9 cellular contexts compared by ENCODE assay signal in the genomic region with DNA sequence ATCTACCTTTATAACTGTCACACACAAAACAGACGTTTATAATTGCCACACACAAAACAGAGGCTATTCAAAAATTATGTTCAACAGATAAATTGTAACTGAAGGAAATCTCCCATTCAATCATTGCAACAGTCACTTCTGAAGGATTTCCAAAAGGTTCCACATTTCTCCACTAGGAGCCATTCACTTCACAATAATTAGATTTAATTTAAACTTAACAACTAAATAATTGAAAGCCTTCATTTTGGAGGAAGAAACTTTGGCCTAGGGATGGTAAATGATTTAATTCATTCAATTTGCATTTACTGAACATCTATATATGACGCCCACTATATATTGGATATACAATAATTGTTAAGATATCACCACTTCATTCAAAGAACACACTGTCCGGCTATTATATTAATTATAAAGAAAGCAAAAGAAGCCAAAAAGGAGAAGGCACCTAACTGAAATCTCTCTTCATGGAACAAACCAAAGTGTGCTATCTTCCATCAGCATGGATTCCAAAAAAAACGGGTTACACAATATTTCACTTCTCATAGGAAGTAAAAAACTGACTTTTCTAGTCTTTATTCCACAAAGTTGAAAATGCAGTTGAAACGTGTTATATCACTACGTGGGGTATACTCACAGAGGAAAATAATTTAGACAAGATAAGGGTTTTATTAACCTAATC. TPM values are rescaled to one million over a fixed set of nuclear protein-coding genes. Genes with fewer than 3 reads are reported as not detected.
DNase-seq lines count a peak whose midpoint lies in the region; ATAC-seq and TF ChIP-seq lines count a peak whose summit lies in the region.
"Had no signal": no experiment of that assay in that cellular context is flagged by ENCODE, and none has a peak within 500 bp of the region (broad histone marks: within the 10 kb centered on the region; RNA-seq: fewer than 3 reads in every experiment).

No MANE protein-coding gene starts in this region.

- H3K27me3 ChIP-seq in SJSA1 (replicated peaks): no peaks in the 10 kb centered on the region

- H3K27ac ChIP-seq in SJSA1: no peak overlapping the region

- H3K27ac Mint-ChIP-seq in stimulated activated naive CD8-positive, alpha-beta T cell treated with anti-CD3 and anti-CD28 coated beads, Interleukin-15, Interleukin-2, amounts not matched to agents 100 ng/mL and 50 ng/mL, for 24 hours: peak overlapping the region; percentile 97
- H3K27ac Mint-ChIP-seq in glutamatergic neuron (ENCODE audit: unreplicated experiment): no peak overlapping the region

- no peaks in the 10 kb centered on the region; the same call in 1 of the 2 replicates for H3K4me1 ChIP-seq in SJSA1 (replicated peaks)

- H3K9me3 ChIP-seq in SJSA1 (replicated peaks): no peaks in the 10 kb centered on the region

- peak; percentile 46 for TF ChIP-seq CTCF in glutamatergic neuron (IDR thresholded peaks at IDR 0.05; ENCODE audit: partially characterized antibody, unreplicated experiment)

- no peaks in the 10 kb centered on the region for H3K27me3 Mint-ChIP-seq in stimulated activated naive CD8-positive, alpha-beta T cell treated with anti-CD3 and anti-CD28 coated beads, Interleukin-15, Interleukin-2, amounts not matched to agents 100 ng/mL and 50 ng/mL, for 24 hours
- H3K27me3 Mint-ChIP-seq in glutamatergic neuron (ENCODE audit: unreplicated experiment): no peaks in the 10 kb centered on the region

- no peak for DNase-seq in stimulated activated naive CD8-positive, alpha-beta T cell treated with anti-CD3 and anti-CD28 coated beads, Interleukin-15, Interleukin-2, amounts not matched to agents 100 U/mL and 50 U/mL, for 24 hours
- DNase-seq in SJSA1 (ENCODE audit: low read depth in 1 of 2, low spot score in 2 of 2) (no peak), glutamatergic neuron (no peak)
- DNase-seq in effector CD8-positive, alpha-beta T cell (lab: John Stamatoyannopoulos, UW): no peak
- DNase-seq in effector CD4-positive, alpha-beta T cell: no peak
- DNase-seq: activated CD8-positive, alpha-beta memory T cell treated with anti-CD3 and anti-CD28 coated beads for 24 hours had no signal

- peaks cover 29% of the 10 kb centered on the region for H3K36me3 Mint-ChIP-seq in stimulated activated naive CD8-positive, alpha-beta T cell treated with anti-CD3 and anti-CD28 coated beads, Interleukin-15, Interleukin-2, amounts not matched to agents 100 ng/mL and 50 ng/mL, for 24 hours (ENCODE audit: low read depth)
- no peaks in the 10 kb centered on the region for H3K36me3 Mint-ChIP-seq in glutamatergic neuron (ENCODE audit: unreplicated experiment)

- peaks cover 21% of the 10 kb centered on the region for H3K36me3 ChIP-seq in SJSA1

- peak overlapping the region; percentile 91 for H3K4me3 Mint-ChIP-seq in stimulated activated naive CD8-positive, alpha-beta T cell treated with anti-CD3 and anti-CD28 coated beads, Interleukin-15, Interleukin-2, amounts not matched to agents 100 ng/mL and 50 ng/mL, for 24 hours
- peak overlapping the region; percentile 95 for H3K4me3 Mint-ChIP-seq in glutamatergic neuron (ENCODE audit: unreplicated experiment)

- no peaks in the 10 kb centered on the region for H3K9me3 Mint-ChIP-seq in stimulated activated naive CD8-positive, alpha-beta T cell treated with anti-CD3 and anti-CD28 coated beads, Interleukin-15, Interleukin-2, amounts not matched to agents 100 ng/mL and 50 ng/mL, for 24 hours
- H3K9me3 Mint-ChIP-seq in glutamatergic neuron (ENCODE audit: unreplicated experiment): peaks cover 4% of the 10 kb centered on the region

- TF ChIP-seq POLR2A in GM18505 (IDR thresholded peaks at IDR 0.05; ENCODE audit: borderline replicate concordance, extremely low read depth, insufficient read depth, insufficient read length): no peak

- H3K4me3 ChIP-seq in SJSA1: peak overlapping the region; percentile 62; the same call in 1 of the 2 replicates

- peaks cover 36% of the 10 kb centered on the region for H3K4me1 Mint-ChIP-seq in stimulated activated naive CD8-positive, alpha-beta T cell treated with anti-CD3 and anti-CD28 coated beads, Interleukin-15, Interleukin-2, amounts not matched to agents 100 ng/mL and 50 ng/mL, for 24 hours (ENCODE audit: low read depth)
- H3K4me1 Mint-ChIP-seq in glutamatergic neuron (ENCODE audit: low read depth, unreplicated experiment): peaks cover 10% of the 10 kb centered on the region

- ATAC-seq in stimulated activated naive CD8-positive, alpha-beta T cell treated with anti-CD3 and anti-CD28 coated beads, Interleukin-15, Interleukin-2, amounts not matched to agents 100 U/mL and 50 U/mL, for 24 hours: no peak
- ATAC-seq in GM18505 (IDR thresholded peaks at IDR 0.05; ENCODE audit: unreplicated experiment): no peak
- ATAC-seq in HG02970 (IDR thresholded peaks at IDR 0.05; ENCODE audit: low FRiP score, unreplicated experiment): no peak

RNA-seq across cellular contexts. Expression of a gene that starts 1.7 kb away (rescaled TPM):
- total RNA-seq in SJSA1 (2014; rRNA removed; shearing (Covaris generic)): 46.2 and 63.7 TPM in 2 replicates
- total RNA-seq in glutamatergic neuron (ENCODE audit: unreplicated experiment): 79.0 TPM

RNA-seq across cellular contexts. Expression of a gene that starts 47.0 kb away (rescaled TPM):
- 0.05 and 0.81 TPM in 2 replicates for total RNA-seq in SJSA1 (2014; rRNA removed; shearing (Covaris generic))
- 0.27 TPM for total RNA-seq in glutamatergic neuron (ENCODE audit: unreplicated experiment)

RNA-seq across cellular contexts. Expression of a gene that starts 47.1 kb away (rescaled TPM):
- 39.2 and 53.7 TPM in 2 replicates for total RNA-seq in SJSA1 (2014; rRNA removed; shearing (Covaris generic))
- total RNA-seq in glutamatergic neuron (ENCODE audit: unreplicated experiment): 61.2 TPM
